Comparison of ENCODE assay signal across 14 cellular contexts in the genomic region with DNA sequence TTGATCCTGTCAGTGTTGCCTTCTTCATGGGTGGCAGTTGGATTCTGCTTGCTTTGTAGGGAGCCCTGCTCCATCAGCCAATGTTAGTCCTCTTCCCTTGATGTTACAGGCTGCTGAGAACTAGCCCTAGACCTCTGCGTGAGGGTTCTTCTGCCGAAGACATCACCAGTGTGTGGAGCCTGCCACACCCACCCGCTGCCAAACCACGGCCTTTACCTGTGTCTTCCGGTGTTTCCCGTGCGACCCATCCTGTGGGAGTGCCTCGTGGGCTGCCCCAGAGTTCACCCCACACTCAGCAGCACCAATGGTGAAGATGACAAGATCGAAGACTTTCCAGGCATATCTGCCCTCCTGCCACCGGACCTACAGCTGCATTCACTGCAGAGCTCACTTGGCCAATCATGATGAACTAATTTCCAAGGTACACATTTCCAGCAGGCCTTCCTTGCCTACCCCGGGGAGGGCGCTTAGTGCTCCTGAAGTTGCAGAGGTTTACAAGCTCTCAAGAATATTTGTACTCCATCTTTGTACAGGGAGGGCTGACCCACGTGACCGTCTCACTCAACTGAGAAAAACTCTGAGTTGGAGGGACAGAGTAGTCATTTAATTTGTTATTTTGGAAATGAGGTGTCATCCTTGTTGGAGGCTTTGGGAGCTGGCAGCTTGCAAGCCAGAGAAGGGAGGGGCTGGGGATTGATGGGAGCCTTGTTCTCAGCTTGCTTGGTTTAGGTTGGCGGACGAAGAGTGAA. TPM values are rescaled to one million over a fixed set of nuclear protein-coding genes. Genes with fewer than 3 reads are reported as not detected.
DNase-seq lines count a peak whose midpoint lies in the region; ATAC-seq and TF ChIP-seq lines count a peak whose summit lies in the region.
"Had no signal": no experiment of that assay in that cellular context is flagged by ENCODE, and none has a peak within 500 bp of the region (broad histone marks: within the 10 kb centered on the region; RNA-seq: fewer than 3 reads in every experiment).

No MANE protein-coding gene starts in this region.

- no peaks in the 10 kb centered on the region for H4K20me1 ChIP-seq in PC-3 (ENCODE audit: low read length)

- in situ Hi-C loops in gastrocnemius medialis (cut with MboI; ENCODE audit: low sequenced_read_pairs in 4 of 4): no loop called here

- H3K4me3 Mint-ChIP-seq in CD4-positive, CD25-positive, alpha-beta regulatory T cell: peak overlapping the region; percentile 53 to 82 (median 68)
- H3K4me3 Mint-ChIP-seq in IgD-negative memory B cell: no peak overlapping the region
- H3K4me3 Mint-ChIP-seq in central memory CD8-positive, alpha-beta T cell: peak overlapping the region; percentile 27
- H3K4me3 Mint-ChIP-seq: activated CD4-positive, alpha-beta T cell treated with anti-CD3 and anti-CD28 coated beads for 36 hours had no signal

- WGBS in gastroesophageal sphincter (ENCODE audit: low coverage in 1 of 2), 2 donors: 94 to 100% methylated on average over 1 to 2 of the region's 16 CpGs

- TF ChIP-seq CTCF in gastrocnemius medialis (IDR thresholded peaks at IDR 0.05 in 4 of 5, conservative IDR thresholded peaks at IDR 0.05 in 1 of 5) (no peak), gastroesophageal sphincter (IDR thresholded peaks at IDR 0.05) (no peak), PC-3 (conservative IDR thresholded peaks at IDR 0.05; ENCODE audit: low read depth, low read length) (no peak)

- POLR2A ChIA-PET in PC-3 (lab: Charles Lee; ENCODE audit: unreplicated experiment): interaction anchor here (0.7 kb wide), 1 partner anchor 819 kb away, joined by 5 read pairs; no protein-coding TSS in a partner anchor

- peaks cover 40% of the 10 kb centered on the region for H3K36me3 ChIP-seq in CD4-positive, CD25-positive, alpha-beta regulatory T cell (ENCODE audit: control insufficient read depth, insufficient read depth, low read length)
- H3K36me3 ChIP-seq in gastrocnemius medialis (no peaks in the 10 kb centered on the region), gastroesophageal sphincter (peaks cover 0 to 14% of the 10 kb centered on the region in 2 donors), PC-3 (ENCODE audit: low read depth, low read length) (no peaks in the 10 kb centered on the region)
- H3K36me3 ChIP-seq: pancreas had no signal

- no peaks in the 10 kb centered on the region for H3K9me2 ChIP-seq in PC-3 (replicated peaks; ENCODE audit: low read length)

- no peak overlapping the region for H3K27ac ChIP-seq in CD4-positive, CD25-positive, alpha-beta regulatory T cell (ENCODE audit: insufficient read depth, low read length, poor library complexity, severe bottlenecking)
- H3K27ac ChIP-seq in gastrocnemius medialis (peak overlapping the region; percentile 41 to 99 (median 98)), gastroesophageal sphincter (peak overlapping the region in 2 of 4 donors; percentile 29 to 72), PC-3 (ENCODE audit: low read length) (no peak overlapping the region)
- H3K27ac ChIP-seq: BLaER1 treated with 17β-estradiol and CSF1 and Interleukin-3, amounts not matched to agents 10 nM and 100 nM had no signal

- intact Hi-C loops in gastrocnemius medialis (cut with DNase I; ENCODE audit: low total_unique reads) (no loop called here), PC-3 (cut with micrococcal nuclease) (no loop called here)

- H3K9ac ChIP-seq in PC-3 (ENCODE audit: low read length): no peak overlapping the region
- H3K9ac ChIP-seq: BLaER1 treated with 17β-estradiol and CSF1 and Interleukin-3, amounts not matched to agents 10 nM and 100 nM had no signal

- peak overlapping the region; percentile 89 to 94 (median 91) for H3K27ac Mint-ChIP-seq in CD4-positive, CD25-positive, alpha-beta regulatory T cell
- peak overlapping the region in 2 of 3 donors; percentile 23 to 67 for H3K27ac Mint-ChIP-seq in IgD-negative memory B cell
- no peak overlapping the region for H3K27ac Mint-ChIP-seq in central memory CD8-positive, alpha-beta T cell (ENCODE audit: low read depth)
- H3K27ac Mint-ChIP-seq: activated CD4-positive, alpha-beta T cell treated with anti-CD3 and anti-CD28 coated beads for 36 hours had no signal

- ATAC-seq in CD4-positive, CD25-positive, alpha-beta regulatory T cell (ENCODE audit: low read depth in 2 of 2): peak; percentile 32 to 47
- peak; percentile 56 for ATAC-seq in central memory CD8-positive, alpha-beta T cell (replicated peaks; ENCODE audit: extremely low read depth, poor library complexity, severe bottlenecking)
- ATAC-seq in gastrocnemius medialis (peak; percentile 23 to 33), gastroesophageal sphincter (no peak), PC-3 (no peak)
- ATAC-seq: activated CD4-positive, alpha-beta T cell treated with anti-CD3 and anti-CD28 coated beads for 36 hours; pancreas had no signal

- peak in 1 of 3 donors; percentile 49 for DNase-seq in CD4-positive, CD25-positive, alpha-beta regulatory T cell
- no peak for DNase-seq in central memory CD8-positive, alpha-beta T cell (ENCODE audit: low spot score in 2 of 2)
- DNase-seq in gastrocnemius medialis (no peak), PC-3 (no peak), H4 (ENCODE audit: low spot score) (no peak)
- DNase-seq: activated CD4-positive, alpha-beta T cell treated with anti-CD3 and anti-CD28 coated beads for 36 hours; amniotic stem cell; dermis blood vessel endothelial cell; NCI-H1417 treated with DMSO at 0.1 percent for 48 hours; pancreas; stimulated activated CD4-positive, alpha-beta T cell treated with anti-CD3 and anti-CD28 coated beads, Interleukin-15, amount 100 ng/mL, for 24 hours had no signal

- TF ChIP-seq POLR2A in gastrocnemius medialis (IDR thresholded peaks at IDR 0.05) (no peak), gastroesophageal sphincter (IDR thresholded peaks at IDR 0.05) (no peak)

- peaks cover 0 to 6% (median 0%) of the 10 kb centered on the region in 7 donors for H3K9me3 Mint-ChIP-seq in CD4-positive, CD25-positive, alpha-beta regulatory T cell
- peaks cover 0 to 4% (median 4%) of the 10 kb centered on the region in 3 donors for H3K9me3 Mint-ChIP-seq in IgD-negative memory B cell
- H3K9me3 Mint-ChIP-seq in central memory CD8-positive, alpha-beta T cell: no peaks in the 10 kb centered on the region

- H3K4me3 ChIP-seq in CD4-positive, CD25-positive, alpha-beta regulatory T cell (ENCODE audit: low read depth, low read length): peak overlapping the region; percentile 54
- no peak overlapping the region for H3K4me3 ChIP-seq in gastrocnemius medialis
- H3K4me3 ChIP-seq in gastroesophageal sphincter: no peak overlapping the region
- no peak overlapping the region for H3K4me3 ChIP-seq in PC-3 (ENCODE audit: low read length)
- H3K4me3 ChIP-seq: BLaER1 treated with 17β-estradiol and CSF1 and Interleukin-3, amounts not matched to agents 10 nM and 100 nM; pancreas had no signal

- no peak overlapping the region for H2AFZ ChIP-seq in PC-3 (ENCODE audit: low read length)

- peaks cover 5% of the 10 kb centered on the region in 2 experiments for H3K9me3 ChIP-seq in CD4-positive, CD25-positive, alpha-beta regulatory T cell (ENCODE audit: control insufficient read depth in 2 of 2, low read length in 2 of 2)
- H3K9me3 ChIP-seq in gastrocnemius medialis (no peaks in the 10 kb centered on the region), gastroesophageal sphincter (no peaks in the 10 kb centered on the region), PC-3 (ENCODE audit: low read length) (no peaks in the 10 kb centered on the region)
- H3K9me3 ChIP-seq: pancreas had no signal

- H3F3A ChIP-seq in PC-3 (ENCODE audit: low read length, unreplicated experiment): no peaks in the 10 kb centered on the region

- BruUV-seq in PC-3 (replicated peaks; lab: Mats Ljungman, UMichigan): no TSS peak

- no peaks in the 10 kb centered on the region for H3K79me2 ChIP-seq in PC-3 (ENCODE audit: low read length)

- H3K27me3 Mint-ChIP-seq in CD4-positive, CD25-positive, alpha-beta regulatory T cell: no peaks in the 10 kb centered on the region
- no peaks in the 10 kb centered on the region for H3K27me3 Mint-ChIP-seq in IgD-negative memory B cell
- no peaks in the 10 kb centered on the region for H3K27me3 Mint-ChIP-seq in central memory CD8-positive, alpha-beta T cell
- H3K27me3 Mint-ChIP-seq: activated CD4-positive, alpha-beta T cell treated with anti-CD3 and anti-CD28 coated beads for 36 hours had no signal

- peaks cover 18 to 93% (median 71%) of the 10 kb centered on the region in 4 donors for H3K4me1 Mint-ChIP-seq in CD4-positive, CD25-positive, alpha-beta regulatory T cell
- peaks cover 38 to 55% (median 47%) of the 10 kb centered on the region in 3 donors for H3K4me1 Mint-ChIP-seq in IgD-negative memory B cell
- H3K4me1 Mint-ChIP-seq in central memory CD8-positive, alpha-beta T cell: peaks cover 48% of the 10 kb centered on the region

- peaks cover 55% of the 10 kb centered on the region for H3K4me1 ChIP-seq in CD4-positive, CD25-positive, alpha-beta regulatory T cell (ENCODE audit: control insufficient read depth, insufficient read depth, low read length, poor library complexity, severe bottlenecking)
- peaks cover 87 to 91% of the 10 kb centered on the region in 2 donors for H3K4me1 ChIP-seq in gastrocnemius medialis
- peaks cover 3 to 98% (median 36%) of the 10 kb centered on the region in 3 donors for H3K4me1 ChIP-seq in gastroesophageal sphincter
- H3K4me1 ChIP-seq in PC-3 (ENCODE audit: insufficient read depth, low read length): peaks cover 6% of the 10 kb centered on the region; the same call in 1 of the 2 replicates

- CTCF ChIA-PET in PC-3 (lab: Charles Lee): no interaction called here

- no peak overlapping the region for H3K4me2 ChIP-seq in PC-3 (ENCODE audit: low read length)

- TF ChIP-seq EP300 in gastroesophageal sphincter (IDR thresholded peaks at IDR 0.05): no peak

- peaks cover 49% of the 10 kb centered on the region for H3K36me3 Mint-ChIP-seq in CD4-positive, CD25-positive, alpha-beta regulatory T cell
- peaks cover 24% of the 10 kb centered on the region for H3K36me3 Mint-ChIP-seq in IgD-negative memory B cell
- peaks cover 8% of the 10 kb centered on the region for H3K36me3 Mint-ChIP-seq in central memory CD8-positive, alpha-beta T cell (ENCODE audit: insufficient read depth)

- no peaks in the 10 kb centered on the region for H3K27me3 ChIP-seq in CD4-positive, CD25-positive, alpha-beta regulatory T cell (ENCODE audit: control insufficient read depth, insufficient read depth, low read length)
- H3K27me3 ChIP-seq in gastrocnemius medialis (no peaks in the 10 kb centered on the region), gastroesophageal sphincter (no peaks in the 10 kb centered on the region), PC-3 (ENCODE audit: low read length) (no peaks in the 10 kb centered on the region)
- H3K27me3 ChIP-seq: BLaER1 treated with 17β-estradiol and CSF1 and Interleukin-3, amounts not matched to agents 10 nM and 100 nM; pancreas had no signal

RNA-seq across cellular contexts. Expression of gene YPEL2, which starts 21.8 kb away (rescaled TPM):
- total RNA-seq in CD4-positive, CD25-positive, alpha-beta regulatory T cell: 64.3 TPM
- 10 to 100 TPM; 35.7 to 45.7 (median 41.2) TPM for polyA plus RNA-seq in CD4-positive, CD25-positive, alpha-beta regulatory T cell
- 18.8 TPM for polyA plus RNA-seq in IgD-negative memory B cell
- total RNA-seq in gastrocnemius medialis (10 to 100 TPM; 18.9 to 27.4 (median 22.2) TPM), gastroesophageal sphincter (10 to 100 TPM; 35.5 to 47.1 (median 40.6) TPM), PC-3 (2014; rRNA removed) (0.47 and 1.1 TPM in 2 replicates)
- total RNA-seq in H4 (2014; rRNA removed; shearing (Covaris generic)): 0.86 and 1.9 TPM in 2 replicates

Comparison
In these comparisons a context has a peak if more than half of its experiments do, and no peak if none do; other contexts are left out.
1. ATAC-seq: peak in CD4-positive, CD25-positive, alpha-beta regulatory T cell (2 of 2), central memory CD8-positive, alpha-beta T cell (single experiment) and gastrocnemius medialis (2 of 2); none in gastroesophageal sphincter (single experiment) and PC-3 (single experiment).
2. H3K27ac ChIP-seq: peak in gastrocnemius medialis (4 of 4); none in CD4-positive, CD25-positive, alpha-beta regulatory T cell (single experiment) and PC-3 (single experiment).
3. H3K4me3 Mint-ChIP-seq: peak in CD4-positive, CD25-positive, alpha-beta regulatory T cell (4 of 4) and central memory CD8-positive, alpha-beta T cell (single experiment); none in IgD-negative memory B cell (0 of 4).